24 cellular contexts compared by ENCODE assay signal in genomic region chr4:5424211-5424610, GRCh38.
"Had no signal": no experiment of that assay in that cellular context is flagged by ENCODE, and none has a peak within 500 bp of the region (broad histone marks: within the 10 kb centered on the region; RNA-seq: fewer than 3 reads in every experiment).

No MANE protein-coding gene starts in this region.

- H3K4me1 ChIP-seq: colonic mucosa, esophagus squamous epithelium, gastrocnemius medialis, heart right ventricle, left lung, lower lobe of right lung had no signal

- H3K27ac ChIP-seq: colonic mucosa, epithelial cell of prostate, esophagus squamous epithelium, gastrocnemius medialis, heart right ventricle, left lung, lower lobe of right lung had no signal

- H3K9me3 ChIP-seq: colonic mucosa, esophagus squamous epithelium, gastrocnemius medialis, left lung, lower lobe of right lung had no signal

- H3K36me3 ChIP-seq: colonic mucosa, esophagus squamous epithelium, gastrocnemius medialis, heart right ventricle, left lung, lower lobe of right lung had no signal

- H3K4me1 Mint-ChIP-seq: memory B cell had no signal

- H3K4me3 Mint-ChIP-seq: dendritic cell treated with granulocyte-macrophage colony-stimulating factor and Interleukin-4, amounts not matched to agents 40 ng/mL and 50 ng/mL, for 4 days; effector memory CD8-positive, alpha-beta T cell; endodermal cell; memory B cell had no signal

- H3K4me3 ChIP-seq: colonic mucosa, esophagus squamous epithelium, gastrocnemius medialis, heart right ventricle, left lung, lower lobe of right lung had no signal

- H3K27me3 ChIP-seq: colonic mucosa, esophagus squamous epithelium, gastrocnemius medialis, left lung had no signal

- H3K27ac Mint-ChIP-seq: dendritic cell treated with granulocyte-macrophage colony-stimulating factor and Interleukin-4, amounts not matched to agents 40 ng/mL and 50 ng/mL, for 4 days; effector memory CD8-positive, alpha-beta T cell; endodermal cell; memory B cell had no signal

- DNase-seq: colonic mucosa; cortex of kidney; effector CD8-positive, alpha-beta T cell; effector memory CD8-positive, alpha-beta T cell; erythroblast; esophagus squamous epithelium; foreskin fibroblast; foreskin melanocyte; gastrocnemius medialis; glutamatergic neuron; heart right ventricle; hippocampal formation; left cardiac atrium; left lung; left ventricle myocardium superior; lower lobe of right lung; mammary epithelial cell; mesendoderm; midbrain had no signal

- H3K36me3 Mint-ChIP-seq: memory B cell had no signal

- ATAC-seq: effector memory CD8-positive, alpha-beta T cell; esophagus mucosa; gastrocnemius medialis; left cardiac atrium; left lung; left ventricle myocardium superior had no signal

- H3K9me3 Mint-ChIP-seq: dendritic cell treated with granulocyte-macrophage colony-stimulating factor and Interleukin-4, amounts not matched to agents 40 ng/mL and 50 ng/mL, for 4 days had no signal

- H3K27me3 Mint-ChIP-seq: dendritic cell treated with granulocyte-macrophage colony-stimulating factor and Interleukin-4, amounts not matched to agents 40 ng/mL and 50 ng/mL, for 4 days; memory B cell had no signal
